ENCODE assay signal across 8 cellular contexts in genomic region chr13:30422056-30422914, GRCh38. TPM values are rescaled to one million over a fixed set of nuclear protein-coding genes. Genes with fewer than 3 reads are reported as not detected.
A peak's percentile ranks its signal among the peaks of the same experiment; 100 is the strongest.
DNase-seq lines count a peak whose midpoint lies in the region; ATAC-seq, FAIRE-seq and TF ChIP-seq lines count a peak whose summit lies in the region.

TSS of gene UBE2L5 (plus strand) at chr13:30422493. CDS start at chr13:30427991, 5,498 bp downstream.

- FAIRE-seq in GM12892 (lab: Jason Lieb, UNC), result peak; percentile 79

- no peaks in the 10 kb centered on the region for H3K9me3 Mint-ChIP-seq in endothelial cell (ENCODE audit: unreplicated experiment)

- H3K36me3 Mint-ChIP-seq in endothelial cell (ENCODE audit: low read depth, unreplicated experiment), result no peaks in the 10 kb centered on the region

- ATAC-seq in HG02970 (IDR thresholded peaks at IDR 0.05; ENCODE audit: low FRiP score, unreplicated experiment), result peak; percentile 63

- peak within 1 kb of the TSS; percentile 95 for H3K4me3 Mint-ChIP-seq in endothelial cell (ENCODE audit: unreplicated experiment)

- no peak for TF ChIP-seq POLR2A in GM12892 (IDR thresholded peaks at IDR 0.05; ENCODE audit: low read depth, low read length)

- H3K27me3 Mint-ChIP-seq in endothelial cell (ENCODE audit: unreplicated experiment), result peaks cover 12% of the 10 kb centered on the region

- peaks cover 11% of the 10 kb centered on the region for H3K4me1 Mint-ChIP-seq in endothelial cell (ENCODE audit: unreplicated experiment)

- no peak for TF ChIP-seq CTCF in 22Rv1 (IDR thresholded peaks at IDR 0.05)
- no peak for TF ChIP-seq CTCF in endothelial cell (IDR thresholded peaks at IDR 0.05; ENCODE audit: unreplicated experiment)

- peak within 1 kb of the TSS; percentile 82 for H3K27ac Mint-ChIP-seq in endothelial cell (ENCODE audit: unreplicated experiment)

- peak within 1 kb of the TSS; percentile 94 for H3K27ac ChIP-seq in 22Rv1

- peak; percentile 36 for DNase-seq in GM12892 (ENCODE audit: insufficient read length)
- peak; percentile 86 for DNase-seq in NCI-H69 (lab: John Stamatoyannopoulos, UW)
- DNase-seq in activated CD8-positive, alpha-beta memory T cell treated with anti-CD3 and anti-CD28 coated beads for 24 hours, result peak; percentile 82
- peak; percentile 71 for DNase-seq in endothelial cell (ENCODE audit: low spot score)
- DNase-seq in mesenteric fat pad (ENCODE audit: low spot score), result peak; percentile 92
- DNase-seq in stimulated activated CD8-positive, alpha-beta memory T cell treated with anti-CD3 and anti-CD28 coated beads, Interleukin-12 subunit alpha, Interleukin-12 subunit beta, amount 100 ng/mL, for 4 hours (ENCODE audit: low read depth), result peak; percentile 46

RNA-seq across cellular contexts. Expression of gene UBE2L5, which starts in this region (rescaled TPM):
- 0.53 TPM for polyA plus RNA-seq in GM12892 (2012; ENCODE audit: missing spikeins)
- total RNA-seq in endothelial cell (ENCODE audit: unreplicated experiment), result not detected
- total RNA-seq in mesenteric fat pad, result 0.26 TPM

Comparison
In these comparisons a context has a peak if more than half of its experiments do, and no peak if none do; other contexts are left out.
1. Peak in every context shown above with its lines: DNase-seq, ATAC-seq and H3K27ac ChIP-seq.
2. Peak in DNase-seq in endothelial cell; RNA of the gene not detected or under 1 TPM.
3. Peak in DNase-seq in mesenteric fat pad; RNA of the gene not detected or under 1 TPM.
4. DNase-seq: peak in every context shown above with its lines; median percentile 92 in mesenteric fat pad; 86 in NCI-H69; 82 in activated CD8-positive, alpha-beta memory T cell treated with anti-CD3 and anti-CD28 coated beads for 24 hours; 71 in endothelial cell; 46 in stimulated activated CD8-positive, alpha-beta memory T cell treated with anti-CD3 and anti-CD28 coated beads, Interleukin-12 subunit alpha, Interleukin-12 subunit beta, amount 100 ng/mL, for 4 hours; 36 in GM12892.